Comparison of ENCODE assay signal across 8 cellular contexts in the genomic region with DNA sequence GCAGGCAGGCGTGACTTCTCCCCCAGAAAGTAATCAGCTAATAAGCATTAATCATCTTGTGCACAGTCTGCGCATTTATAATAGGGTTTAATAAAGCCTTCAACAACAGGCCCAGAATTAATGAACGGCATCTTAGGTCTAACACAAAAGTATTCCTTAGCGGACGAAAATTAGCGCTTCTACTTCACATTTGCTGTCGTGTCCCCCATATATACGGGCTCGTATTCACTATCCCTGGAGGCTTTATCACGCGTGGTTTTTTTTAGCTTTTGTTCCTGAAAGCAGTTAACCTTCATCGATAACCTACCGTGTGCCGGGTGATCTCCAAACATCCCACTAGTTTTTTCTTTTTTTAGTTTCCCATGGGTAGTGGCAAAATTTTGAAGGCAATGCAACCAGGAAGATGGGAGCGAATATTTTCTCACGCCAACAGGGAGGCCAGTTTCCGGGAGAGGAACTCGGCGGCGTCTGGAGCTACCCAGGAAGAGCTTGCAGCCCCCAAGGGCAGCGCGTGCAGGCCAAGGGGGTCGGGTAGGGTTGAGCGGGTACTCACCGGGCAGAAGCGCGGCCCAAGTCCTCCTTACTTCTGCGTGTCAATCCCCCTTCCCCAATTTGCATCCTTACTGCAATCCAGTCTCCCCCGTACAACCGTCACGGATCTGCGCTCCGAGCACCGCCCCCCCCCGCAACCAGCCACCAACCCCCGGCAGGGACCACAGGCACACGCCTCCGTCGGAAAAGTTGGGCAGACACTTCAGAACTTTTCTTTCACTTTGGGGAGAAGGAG. TPM values are rescaled to one million over a fixed set of nuclear protein-coding genes. Genes with fewer than 3 reads are reported as not detected.
DNase-seq lines count a peak whose midpoint lies in the region; ATAC-seq and TF ChIP-seq lines count a peak whose summit lies in the region.

No MANE protein-coding gene starts in this region.

- H3K27ac Mint-ChIP-seq in Caco-2 (ENCODE audit: unreplicated experiment), result peak overlapping the region; percentile 50
- no peak overlapping the region for H3K27ac Mint-ChIP-seq in natural killer cell treated with Interleukin-12 subunit alpha and Interleukin-12 subunit beta and Interleukin-15 and Interleukin-18, amount 100 ng/mL, for 72 hours

- POLR2A ChIA-PET in Caco-2 (lab: Charles Lee), result no interaction called here

- CTCF ChIA-PET in Caco-2 (lab: Charles Lee), result no interaction called here

- ATAC-seq in natural killer cell treated with Interleukin-12 subunit alpha and Interleukin-12 subunit beta and Interleukin-15 and Interleukin-18, amount 100 ng/mL, for 72 hours, result peak in 1 of 2 donors; percentile 22
- no peak for ATAC-seq in GM19463 (IDR thresholded peaks at IDR 0.05; ENCODE audit: unreplicated experiment)
- no peak for ATAC-seq in GM19035 (IDR thresholded peaks at IDR 0.05; ENCODE audit: unreplicated experiment)

- DNase-seq in Caco-2, result peak in 1 of 2 experiments; percentile 15
- DNase-seq in NCI-H146 (lab: John Stamatoyannopoulos, UW), result peak; percentile 70
- no peak for DNase-seq in natural killer cell treated with Interleukin-12 subunit alpha and Interleukin-12 subunit beta and Interleukin-15 and Interleukin-18, amount 100 ng/mL, for 72 hours (ENCODE audit: low spot score)
- DNase-seq in BE2C, result no peak
- DNase-seq in 8988T, result no peak

- TF ChIP-seq CTCF in Caco-2 (IDR thresholded peaks at IDR 0.05; ENCODE audit: insufficient read depth in 1 of 2, low read depth in 1 of 2, low read length in 1 of 2, severe bottlenecking in 1 of 2, unreplicated experiment in 1 of 2) (no peak), BE2C (IDR thresholded peaks at IDR 0.05; ENCODE audit: low read depth, low read length) (no peak)

- H3K9me3 ChIP-seq in Caco-2 (no peaks in the 10 kb centered on the region), endocrine pancreas (ENCODE audit: control insufficient read depth, low read length) (no peaks in the 10 kb centered on the region), BE2C (no peaks in the 10 kb centered on the region)

- H3K36me3 ChIP-seq in Caco-2 (ENCODE audit: control insufficient read depth, insufficient read depth, low read length), result no peaks in the 10 kb centered on the region
- no peaks in the 10 kb centered on the region for H3K36me3 ChIP-seq in endocrine pancreas (ENCODE audit: control insufficient read depth, insufficient read depth, low read length)
- no peaks in the 10 kb centered on the region for H3K36me3 ChIP-seq in BE2C

- peak overlapping the region; percentile 81 for H3K4me3 Mint-ChIP-seq in Caco-2 (ENCODE audit: unreplicated experiment)
- peak overlapping the region; percentile 38 for H3K4me3 Mint-ChIP-seq in natural killer cell treated with Interleukin-12 subunit alpha and Interleukin-12 subunit beta and Interleukin-15 and Interleukin-18, amount 100 ng/mL, for 72 hours

- H3K4me1 Mint-ChIP-seq in Caco-2 (ENCODE audit: low read depth, unreplicated experiment), result peaks cover 14% of the 10 kb centered on the region
- H3K4me1 Mint-ChIP-seq in natural killer cell treated with Interleukin-12 subunit alpha and Interleukin-12 subunit beta and Interleukin-15 and Interleukin-18, amount 100 ng/mL, for 72 hours (ENCODE audit: low read depth in 2 of 2), result no peaks in the 10 kb centered on the region

- H3K4me3 ChIP-seq in Caco-2 (ENCODE audit: low read depth, low read length) (peak overlapping the region; percentile 79), endocrine pancreas (ENCODE audit: control insufficient read depth, insufficient read depth, low read length) (peak overlapping the region; percentile 59), BE2C (ENCODE audit: low read depth, low read length) (no peak overlapping the region)

- H3K4me1 ChIP-seq in Caco-2 (peaks cover 9% of the 10 kb centered on the region), endocrine pancreas (ENCODE audit: control insufficient read depth, insufficient read depth, low read length) (no peaks in the 10 kb centered on the region), BE2C (no peaks in the 10 kb centered on the region)

- H3K9ac ChIP-seq in endocrine pancreas (ENCODE audit: control insufficient read depth, insufficient read depth, low read length), result no peak overlapping the region

- H3K36me3 Mint-ChIP-seq in Caco-2 (ENCODE audit: insufficient read depth, unreplicated experiment), result peaks cover 14% of the 10 kb centered on the region
- no peaks in the 10 kb centered on the region for H3K36me3 Mint-ChIP-seq in natural killer cell treated with Interleukin-12 subunit alpha and Interleukin-12 subunit beta and Interleukin-15 and Interleukin-18, amount 100 ng/mL, for 72 hours

- BruUV-seq in Caco-2 (replicated peaks; lab: Mats Ljungman, UMichigan), result TSS peak; percentile 33

- intact Hi-C loops in Caco-2 (cut with micrococcal nuclease; ENCODE audit: unreplicated experiment), result loop anchor here (2.0 to 5.0 kb wide), 5 partner anchors 31 to 84 kb away; no protein-coding TSS in a partner anchor

- no peaks in the 10 kb centered on the region for H3K9me3 Mint-ChIP-seq in Caco-2 (ENCODE audit: unreplicated experiment)
- H3K9me3 Mint-ChIP-seq in natural killer cell treated with Interleukin-12 subunit alpha and Interleukin-12 subunit beta and Interleukin-15 and Interleukin-18, amount 100 ng/mL, for 72 hours, result no peaks in the 10 kb centered on the region

- H3K27me3 Mint-ChIP-seq in Caco-2 (ENCODE audit: insufficient read depth, unreplicated experiment), result no peaks in the 10 kb centered on the region
- peaks cover 21 to 29% of the 10 kb centered on the region in 2 donors for H3K27me3 Mint-ChIP-seq in natural killer cell treated with Interleukin-12 subunit alpha and Interleukin-12 subunit beta and Interleukin-15 and Interleukin-18, amount 100 ng/mL, for 72 hours

- H3K27me3 ChIP-seq in Caco-2 (replicated peaks; ENCODE audit: control insufficient read depth, insufficient read depth, low read length) (no peaks in the 10 kb centered on the region), endocrine pancreas (ENCODE audit: control insufficient read depth, insufficient read depth, low read length) (peaks cover 2% of the 10 kb centered on the region), BE2C (peaks cover 36% of the 10 kb centered on the region)

RNA-seq across cellular contexts. Expression of a gene that starts 1.5 kb away (rescaled TPM):
- total RNA-seq in Caco-2 (2022), result 31.6 and 32.0 TPM in 2 replicates
- not detected for total RNA-seq in natural killer cell treated with Interleukin-12 subunit alpha and Interleukin-12 subunit beta and Interleukin-15 and Interleukin-18, amount 100 ng/mL, for 72 hours
- polyA plus RNA-seq in BE2C (2012; ENCODE audit: insufficient read depth, insufficient read length, low read depth), result 0.15 TPM

Comparison
In these comparisons a context has a peak if more than half of its experiments do, and no peak if none do; other contexts are left out.
1. RNA of a gene that starts 1.5 kb away (total RNA-seq): 31.6 to 32.0 TPM in Caco-2; not detected in natural killer cell treated with Interleukin-12 subunit alpha and Interleukin-12 subunit beta and Interleukin-15 and Interleukin-18, amount 100 ng/mL, for 72 hours; every median in the first group is over 10 times any median in the second.